In the genomic region with DNA sequence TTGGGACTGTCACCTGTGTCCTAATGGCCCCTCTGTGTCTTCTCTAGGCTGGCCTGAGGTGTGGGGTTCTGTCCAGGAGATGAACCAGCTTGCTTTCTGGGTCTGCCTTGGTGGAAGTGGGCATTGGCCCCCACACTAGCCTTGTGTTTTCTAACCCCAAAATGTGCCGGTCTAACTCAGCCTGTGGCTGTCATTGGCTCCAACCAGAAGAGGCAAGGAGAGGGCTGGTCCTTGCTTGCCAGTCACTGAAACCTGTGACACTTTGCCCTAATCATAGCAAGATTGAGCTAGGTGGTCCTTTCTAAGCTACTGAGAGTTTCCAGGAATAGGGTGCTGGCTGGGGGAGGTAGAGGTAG, we compare ENCODE assay signal across 8 cellular contexts. TPM values are rescaled to one million over a fixed set of nuclear protein-coding genes. Genes with fewer than 3 reads are reported as not detected.
A peak's percentile ranks its signal among the peaks of the same experiment; 100 is the strongest.
DNase-seq lines count a peak whose midpoint lies in the region; ATAC-seq and TF ChIP-seq lines count a peak whose summit lies in the region.

No MANE protein-coding gene starts in this region.

- no peaks in the 10 kb centered on the region for H3K9me3 Mint-ChIP-seq in activated CD4-positive, alpha-beta T cell treated with anti-CD3 and anti-CD28 coated beads, Interleukin-2, amount 10 ng/mL, durations not matched to agents 7 days and 5 days

- H3K4me1 Mint-ChIP-seq in activated CD4-positive, alpha-beta T cell treated with anti-CD3 and anti-CD28 coated beads, Interleukin-2, amount 10 ng/mL, durations not matched to agents 7 days and 5 days, result peaks cover 51% of the 10 kb centered on the region

- peaks cover 18% of the 10 kb centered on the region for H3K36me3 Mint-ChIP-seq in activated CD4-positive, alpha-beta T cell treated with anti-CD3 and anti-CD28 coated beads, Interleukin-2, amount 10 ng/mL, durations not matched to agents 7 days and 5 days (ENCODE audit: low read depth)

- CTCF ChIA-PET in activated CD4-positive, alpha-beta T cell treated with anti-CD3 and anti-CD28 coated beads, Interleukin-2, amount 10 ng/mL, durations not matched to agents 7 days and 5 days (lab: Charles Lee), result interaction anchor here (0.6 to 3.0 kb wide), 15 partner anchors 8 to 638 kb away, joined by 3 to 34 read pairs (median 5); no protein-coding TSS in a partner anchor

- peak overlapping the region; percentile 88; the same call in 1 of the 2 replicates for H3K4me3 ChIP-seq in iPS-20b (ENCODE audit: low read length)
- H3K4me3 ChIP-seq in suprapubic skin, result peak overlapping the region; percentile 89

- no peak for TF ChIP-seq POLR2A in suprapubic skin (IDR thresholded peaks at IDR 0.05)

- TF ChIP-seq EP300 in suprapubic skin (IDR thresholded peaks at IDR 0.05), result no peak

- H3K9me3 ChIP-seq in iPS-20b (ENCODE audit: insufficient read depth, low read depth, low read length), result no peaks in the 10 kb centered on the region
- no peaks in the 10 kb centered on the region for H3K9me3 ChIP-seq in suprapubic skin

- 60% methylated on average over 1 of the region's 1 CpG for WGBS in suprapubic skin

- no peak for TF ChIP-seq CTCF in suprapubic skin (IDR thresholded peaks at IDR 0.05)

- in situ Hi-C loops in KBM-7 (cut with MboI; ENCODE audit: low pct_unique_long_range_greater_than_20kb, low sequenced_read_pairs), result no loop called here

- peak overlapping the region; percentile 82; the same call in 1 of the 2 replicates for H3K9ac ChIP-seq in iPS-20b (ENCODE audit: low read depth, low read length)

- H3K27me3 ChIP-seq in iPS-20b (ENCODE audit: insufficient read depth, low read length) (peaks cover 18% of the 10 kb centered on the region), suprapubic skin (no peaks in the 10 kb centered on the region)

- H3K4me1 ChIP-seq in iPS-20b (ENCODE audit: insufficient read depth, low read length) (peaks cover 25% of the 10 kb centered on the region; the same call in 1 of the 2 replicates), suprapubic skin (peaks cover 67% of the 10 kb centered on the region)

- H3K27me3 Mint-ChIP-seq in activated CD4-positive, alpha-beta T cell treated with anti-CD3 and anti-CD28 coated beads, Interleukin-2, amount 10 ng/mL, durations not matched to agents 7 days and 5 days, result no peaks in the 10 kb centered on the region

- no peak for ATAC-seq in GM18511 (IDR thresholded peaks at IDR 0.05; ENCODE audit: unreplicated experiment)

- peak overlapping the region; percentile 92 for H3K4me3 Mint-ChIP-seq in activated CD4-positive, alpha-beta T cell treated with anti-CD3 and anti-CD28 coated beads, Interleukin-2, amount 10 ng/mL, durations not matched to agents 7 days and 5 days

- H3K36me3 ChIP-seq in iPS-20b (ENCODE audit: insufficient read depth, low read depth, low read length) (peaks cover 30% of the 10 kb centered on the region), suprapubic skin (peaks cover 33% of the 10 kb centered on the region)

- POLR2A ChIA-PET in activated CD4-positive, alpha-beta T cell treated with anti-CD3 and anti-CD28 coated beads, Interleukin-2, amount 10 ng/mL, durations not matched to agents 7 days and 5 days (lab: Charles Lee), result interaction anchor here (0.6 to 0.9 kb wide), 3 partner anchors 101 to 161 kb away, joined by 3 to 9 read pairs (median 4); no protein-coding TSS in a partner anchor

- peak overlapping the region; percentile 71 for H3K27ac Mint-ChIP-seq in activated CD4-positive, alpha-beta T cell treated with anti-CD3 and anti-CD28 coated beads, Interleukin-2, amount 10 ng/mL, durations not matched to agents 7 days and 5 days

- H3K27ac ChIP-seq in iPS-20b (ENCODE audit: low read length) (no peak overlapping the region), suprapubic skin (peak overlapping the region; percentile 97)

- DNase-seq in activated CD4-positive, alpha-beta T cell treated with anti-CD3 and anti-CD28 coated beads, Interleukin-2, amount 10 ng/mL, durations not matched to agents 7 days and 5 days, result no peak
- DNase-seq in activated CD4-positive, alpha-beta T cell treated with anti-CD3 and anti-CD28 coated beads for 4 hours, result no peak
- peak; percentile 9 to 31 for DNase-seq in activated CD4-positive, alpha-beta T cell treated with anti-CD3 and anti-CD28 coated beads, Interleukin-2, amount 50 U/mL, for 48 hours
- DNase-seq in suprapubic skin (ENCODE audit: low spot score in 2 of 2) (no peak), NCI-H446 (lab: John Stamatoyannopoulos, UW) (no peak), KBM-7 (no peak)

RNA-seq across cellular contexts. Expression of a gene that starts 2.2 kb away (rescaled TPM):
- 10 to 100 TPM; 47.0 to 48.6 TPM for total RNA-seq in activated CD4-positive, alpha-beta T cell treated with anti-CD3 and anti-CD28 coated beads, Interleukin-2, amount 10 ng/mL, durations not matched to agents 7 days and 5 days
- total RNA-seq in suprapubic skin, result 10 to 100 TPM; 33.0 to 35.2 (median 33.3) TPM

RNA-seq across cellular contexts. Expression of a gene that starts 54.2 kb away (rescaled TPM):
- not detected for total RNA-seq in activated CD4-positive, alpha-beta T cell treated with anti-CD3 and anti-CD28 coated beads, Interleukin-2, amount 10 ng/mL, durations not matched to agents 7 days and 5 days
- total RNA-seq in suprapubic skin, result not detected

Comparison
In these comparisons a context has a peak if more than half of its experiments do, and no peak if none do; other contexts are left out.
1. DNase-seq: peak in activated CD4-positive, alpha-beta T cell treated with anti-CD3 and anti-CD28 coated beads, Interleukin-2, amount 50 U/mL, for 48 hours (2 of 2); none in activated CD4-positive, alpha-beta T cell treated with anti-CD3 and anti-CD28 coated beads, Interleukin-2, amount 10 ng/mL, durations not matched to agents 7 days and 5 days (single experiment), activated CD4-positive, alpha-beta T cell treated with anti-CD3 and anti-CD28 coated beads for 4 hours (0 of 2), suprapubic skin (0 of 2), NCI-H446 (0 of 2) and KBM-7 (single experiment).